18 cellular contexts compared by ENCODE assay signal in genomic region chr16:46894011-46894672, GRCh38. TPM values are rescaled to one million over a fixed set of nuclear protein-coding genes. Genes with fewer than 3 reads are reported as not detected.
DNase-seq lines count a peak whose midpoint lies in the region; ATAC-seq and TF ChIP-seq lines count a peak whose summit lies in the region.
"Had no signal": no experiment of that assay in that cellular context is flagged by ENCODE, and none has a peak within 500 bp of the region (broad histone marks: within the 10 kb centered on the region; RNA-seq: fewer than 3 reads in every experiment).

No MANE protein-coding gene starts in this region.

- peak; percentile 79 for DNase-seq in Right ventricle myocardium superior
- DNase-seq in cardiac septum (ENCODE audit: low spot score) = no peak
- peak; percentile 24 for DNase-seq in hepatocyte (ENCODE audit: low spot score)
- DNase-seq in posterior cingulate gyrus = peak; percentile 54 to 94 (median 74)
- DNase-seq in kidney tubule cell (ENCODE audit: low spot score) = no peak
- no peak for DNase-seq in NCI-H1694 (lab: John Stamatoyannopoulos, UW)
- no peak for DNase-seq in MM.1S
- no peak for DNase-seq in NCI-H1436 (lab: John Stamatoyannopoulos, UW)
- DNase-seq: activated T-cell treated with anti-CD3 and anti-CD28 coated beads, Interleukin-2, amount 50 U/mL, for 4 hours; CD8-positive, alpha-beta memory T cell; esophagus squamous epithelium; mammary epithelial cell; NCI-H1092 treated with DMSO at 0.1 percent for 48 hours; NCI-H446; small intestine; stimulated activated naive CD4-positive, alpha-beta T cell had no signal

- H3K27me3 ChIP-seq in hepatocyte (no peaks in the 10 kb centered on the region), MM.1S (replicated peaks; ENCODE audit: insufficient read depth, low read length) (no peaks in the 10 kb centered on the region)
- H3K27me3 ChIP-seq: esophagus squamous epithelium had no signal

- intact Hi-C loops in Right ventricle myocardium superior (cut with DNase I) (no loop called here), cardiac septum (cut with DNase I) (no loop called here), posterior cingulate gyrus (cut with DNase I) (no loop called here)

- H3K9me2 ChIP-seq in hepatocyte (replicated peaks; ENCODE audit: insufficient read depth) = no peaks in the 10 kb centered on the region
- no peaks in the 10 kb centered on the region for H3K9me2 ChIP-seq in MM.1S (replicated peaks; ENCODE audit: insufficient read depth, low read length)

- H3F3A ChIP-seq in MM.1S (ENCODE audit: insufficient read depth, low read length) = no peaks in the 10 kb centered on the region; the same call in 1 of the 2 replicates

- H3K27ac ChIP-seq in hepatocyte = no peak overlapping the region
- H3K27ac ChIP-seq in MM.1S (ENCODE audit: low read length) = no peak overlapping the region
- H3K27ac ChIP-seq: coronary artery had no signal

- H3K4me1 ChIP-seq in hepatocyte (ENCODE audit: insufficient read depth) = peaks cover 21% of the 10 kb centered on the region
- peaks cover 12% of the 10 kb centered on the region for H3K4me1 ChIP-seq in MM.1S (ENCODE audit: low read length)

- H3K9ac ChIP-seq in MM.1S (ENCODE audit: low read length) = no peak overlapping the region

- H4K20me1 ChIP-seq in hepatocyte (ENCODE audit: insufficient read depth, poor library complexity, severe bottlenecking) (peaks cover 46% of the 10 kb centered on the region), MM.1S (ENCODE audit: insufficient read depth, low read length) (no peaks in the 10 kb centered on the region)

- no peak overlapping the region for H2AFZ ChIP-seq in hepatocyte
- H2AFZ ChIP-seq in MM.1S (ENCODE audit: low read length) = no peak overlapping the region

- H3K79me2 ChIP-seq in hepatocyte = peaks cover 82% of the 10 kb centered on the region
- H3K79me2 ChIP-seq in MM.1S (ENCODE audit: low read length) = peaks cover 40% of the 10 kb centered on the region

- H3K4me3 ChIP-seq in hepatocyte (no peak overlapping the region), MM.1S (ENCODE audit: low read length) (no peak overlapping the region)
- H3K4me3 ChIP-seq: coronary artery, esophagus squamous epithelium had no signal

- H3K36me3 ChIP-seq in hepatocyte (replicated peaks; ENCODE audit: insufficient read depth, low read depth) (no peaks in the 10 kb centered on the region), MM.1S (replicated peaks; ENCODE audit: insufficient read depth, low read length) (no peaks in the 10 kb centered on the region)

- ATAC-seq in Right ventricle myocardium superior (ENCODE audit: poor library complexity) = peak; percentile 65
- ATAC-seq: activated T-cell treated with anti-CD3 and anti-CD28 coated beads, Interleukin-2, amount 50 U/mL, for 4 hours; HCT116 had no signal

- no peaks in the 10 kb centered on the region for H3K9me3 ChIP-seq in hepatocyte (ENCODE audit: low read depth)
- no peaks in the 10 kb centered on the region for H3K9me3 ChIP-seq in MM.1S (replicated peaks; ENCODE audit: insufficient read depth, low read length)
- H3K9me3 ChIP-seq: esophagus squamous epithelium had no signal

- TF ChIP-seq CTCF in hepatocyte (IDR thresholded peaks at IDR 0.05; ENCODE audit: poor library complexity) (no peak), MM.1S (IDR thresholded peaks at IDR 0.05; ENCODE audit: low read length) (no peak)

- WGBS in hepatocyte (ENCODE audit: low lambda C conversion rate, missing lambda C conversion rate) = 85% methylated on average over 11 of the region's 11 CpGs

- H3K4me2 ChIP-seq in hepatocyte (no peak overlapping the region), MM.1S (ENCODE audit: low read depth, low read length) (no peak overlapping the region)

RNA-seq across cellular contexts. Expression of gene GPT2, which starts 10.0 kb away (rescaled TPM):
- 22.9 TPM for total RNA-seq in Right ventricle myocardium superior
- total RNA-seq in cardiac septum = 7.3 TPM
- total RNA-seq in hepatocyte = 37.4 and 41.0 TPM in 2 replicates
- 38.9 and 51.3 TPM in 2 replicates for polyA plus RNA-seq in hepatocyte

Comparison
In these comparisons a context has a peak if more than half of its experiments do, and no peak if none do; other contexts are left out.
1. DNase-seq: peak in Right ventricle myocardium superior (single experiment), hepatocyte (single experiment) and posterior cingulate gyrus (10 of 10); none in cardiac septum (single experiment), kidney tubule cell (single experiment), NCI-H1694 (single experiment), MM.1S (single experiment) and NCI-H1436 (single experiment).